Comparison of ENCODE assay signal across 29 cellular contexts in the genomic region with DNA sequence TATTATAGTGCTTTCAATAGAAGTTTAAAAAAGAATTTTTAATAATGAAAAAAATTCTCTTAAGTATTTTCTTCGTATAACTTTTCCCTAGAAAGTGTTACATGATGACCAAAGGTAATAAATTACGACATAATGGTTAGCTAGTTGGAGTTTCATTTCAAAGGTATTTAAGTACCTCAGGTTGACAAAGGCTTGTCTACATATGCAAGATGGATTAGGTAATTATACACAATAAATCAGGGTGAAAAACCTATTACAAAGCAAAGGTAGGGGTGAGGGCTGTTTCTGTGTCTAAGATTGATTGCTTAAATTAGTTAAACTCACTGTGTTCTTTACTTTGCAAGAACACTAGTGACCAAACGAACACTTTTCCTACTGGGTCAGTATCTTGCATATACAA.
"Had no signal": no experiment of that assay in that cellular context is flagged by ENCODE, and none has a peak within 500 bp of the region (broad histone marks: within the 10 kb centered on the region; RNA-seq: fewer than 3 reads in every experiment).

No MANE protein-coding gene starts in this region.

- DNase-seq: activated CD4-positive, alpha-beta memory T cell treated with anti-CD3 and anti-CD28 coated beads for 36 hours; activated CD4-positive, alpha-beta T cell treated with anti-CD3 and anti-CD28 coated beads for 36 hours; activated CD4-positive, alpha-beta T cell treated with anti-CD3 and anti-CD28 coated beads, Interleukin-2, amount 10 ng/mL, durations not matched to agents 24 days and 14 days; activated CD4-positive, CD25-positive, alpha-beta regulatory T cell; activated CD4-positive, CD25-positive, alpha-beta regulatory T cell treated with anti-CD3 and anti-CD28 coated beads, Interleukin-2, amount 50 U/mL, for 72 hours; activated CD8-positive, alpha-beta memory T cell treated with anti-CD3 and anti-CD28 coated beads, Interleukin-2, amount 10 ng/mL, durations not matched to agents 7 days and 5 days; activated CD8-positive, alpha-beta memory T cell treated with anti-CD3 and anti-CD28 coated beads, Interleukin-2, amount 50 U/mL, for 4 hours; activated CD8-positive, alpha-beta T cell treated with anti-CD3 and anti-CD28 coated beads, Interleukin-2, amount 10 ng/mL, durations not matched to agents 7 days and 5 days; activated effector memory CD4-positive, alpha-beta T cell treated with anti-CD3 and anti-CD28 coated beads, Interleukin-2, amount 50 U/mL, for 16 hours; activated naive CD4-positive, alpha-beta T cell treated with anti-CD3 and anti-CD28 coated beads for 36 hours; activated naive CD8-positive, alpha-beta T cell treated with anti-CD3 and anti-CD28 coated beads, Interleukin-2, amount 10 ng/mL, durations not matched to agents 7 days and 5 days; activated T-cell treated with anti-CD3 and anti-CD28 coated beads, Interleukin-2, amount 50 U/mL, for 1 hour; activated T-cell treated with anti-CD3 and anti-CD28 coated beads, Interleukin-2, amount 50 U/mL, for 48 hours; dermis blood vessel endothelial cell; effector CD4-positive, alpha-beta T cell; effector memory CD8-positive, alpha-beta T cell; foreskin fibroblast; gastrocnemius medialis; glutamatergic neuron; heart left ventricle; T-helper 2 cell had no signal

- H3K9me3 ChIP-seq: ascending aorta, breast epithelium, gastrocnemius medialis, heart left ventricle had no signal

- H3K9me3 Mint-ChIP-seq: activated CD4-positive, alpha-beta T cell treated with anti-CD3 and anti-CD28 coated beads, Interleukin-2, amount 10 ng/mL, durations not matched to agents 24 days and 14 days had no signal

- H3K4me3 ChIP-seq: ascending aorta, breast epithelium, coronary artery, gastrocnemius medialis, heart left ventricle had no signal

- H3K4me1 ChIP-seq: ascending aorta, breast epithelium, gastrocnemius medialis, heart left ventricle had no signal

- ATAC-seq: activated CD4-positive, alpha-beta T cell treated with anti-CD3 and anti-CD28 coated beads for 36 hours; activated CD8-positive, alpha-beta memory T cell treated with anti-CD3 and anti-CD28 coated beads, Interleukin-2, amount 10 ng/mL, durations not matched to agents 7 days and 5 days; activated CD8-positive, alpha-beta T cell treated with anti-CD3 and anti-CD28 coated beads, Interleukin-2, amount 10 ng/mL, durations not matched to agents 7 days and 5 days; effector memory CD8-positive, alpha-beta T cell; esophagus mucosa; gastrocnemius medialis; heart left ventricle had no signal

- H3K27ac ChIP-seq: ascending aorta, breast epithelium, coronary artery, gastrocnemius medialis, heart left ventricle had no signal

- H3K36me3 Mint-ChIP-seq: activated CD8-positive, alpha-beta memory T cell treated with anti-CD3 and anti-CD28 coated beads, Interleukin-2, amount 10 ng/mL, durations not matched to agents 7 days and 5 days; activated naive CD4-positive, alpha-beta T cell treated with anti-CD3 and anti-CD28 coated beads, Interleukin-2, amount 50 U/mL, for 24 hours; activated naive CD8-positive, alpha-beta T cell treated with anti-CD3 and anti-CD28 coated beads, Interleukin-2, amount 10 ng/mL, durations not matched to agents 7 days and 5 days; brain had no signal

- H3K36me3 ChIP-seq: ascending aorta, breast epithelium, gastrocnemius medialis, heart left ventricle had no signal

- H3K27me3 ChIP-seq: ascending aorta, breast epithelium, gastrocnemius medialis, heart left ventricle had no signal

- H3K27ac Mint-ChIP-seq: activated CD4-positive, alpha-beta memory T cell treated with anti-CD3 and anti-CD28 coated beads for 36 hours; activated CD4-positive, alpha-beta T cell treated with anti-CD3 and anti-CD28 coated beads for 36 hours; activated CD4-positive, alpha-beta T cell treated with anti-CD3 and anti-CD28 coated beads, Interleukin-2, amount 10 ng/mL, durations not matched to agents 24 days and 14 days; activated CD8-positive, alpha-beta memory T cell treated with anti-CD3 and anti-CD28 coated beads, Interleukin-2, amount 10 ng/mL, durations not matched to agents 7 days and 5 days; activated CD8-positive, alpha-beta T cell treated with anti-CD3 and anti-CD28 coated beads, Interleukin-2, amount 10 ng/mL, durations not matched to agents 7 days and 5 days; activated naive CD4-positive, alpha-beta T cell treated with anti-CD3 and anti-CD28 coated beads for 36 hours; activated naive CD4-positive, alpha-beta T cell treated with anti-CD3 and anti-CD28 coated beads, Interleukin-2, amount 50 U/mL, for 24 hours; activated naive CD8-positive, alpha-beta T cell treated with anti-CD3 and anti-CD28 coated beads, Interleukin-2, amount 10 ng/mL, durations not matched to agents 7 days and 5 days; activated T-helper 1 cell treated with anti-CD3 and anti-CD28 coated beads, Interleukin-12 subunit alpha, Interleukin-12 subunit beta, Interleukin-2, Interleukin-4 antibody, amounts not matched to agents 30 ng/mL and 10 ng/mL and 1 ng/mL, durations not matched to agents 14 hours and 24 hours and 36 hours; activated T-helper 2 cell treated with anti-CD3 and anti-CD28 coated beads, Interferon-gamma antibody, Interleukin-2, Interleukin-4, amounts not matched to agents 10 μg/mL and 5 μg/mL and 100 μg/mL, durations not matched to agents 14 hours and 24 hours and 36 hours; brain; effector memory CD8-positive, alpha-beta T cell had no signal
